In genomic region chr1:94708299-94708685, GRCh38 we compare ENCODE assay signal across 1 cellular context.
TF ChIP-seq lines count a peak whose summit lies in the region.

No MANE protein-coding gene starts in this region.

TF ChIP-seq in H1, 55 proteins besides CTCF, POLR2A, EP300 and RAD21:
- TF ChIP-seq TBP (IDR thresholded peaks at IDR 0.05; ENCODE audit: low read depth, low read length) (no peak), ASH2L (IDR thresholded peaks at IDR 0.05; ENCODE audit: low read length) (no peak), RNF2 (IDR thresholded peaks at IDR 0.05; ENCODE audit: borderline replicate concordance, low read depth, low read length, missing control alignments, poor library complexity, severe bottlenecking) (no peak), EZH2 (IDR thresholded peaks at IDR 0.05; ENCODE audit: low read depth, low read length, severe bottlenecking) (no peak)
